In genomic region chr18:66159451-66159850, GRCh38 we compare ENCODE assay signal across 11 cellular contexts.
"Had no signal": no experiment of that assay in that cellular context is flagged by ENCODE, and none has a peak within 500 bp of the region (broad histone marks: within the 10 kb centered on the region; RNA-seq: fewer than 3 reads in every experiment).

No MANE protein-coding gene starts in this region.

- H3K27ac ChIP-seq: GM23248 had no signal

- H3K9me3 ChIP-seq: HAP-1 had no signal

- H3K4me1 ChIP-seq: HAP-1 had no signal

- H3K4me3 ChIP-seq: GM23248, GM23338, HAP-1 had no signal

- ATAC-seq: GM23338, HCT116 had no signal

- FAIRE-seq: H1, H54 had no signal

- DNase-seq: GM23248, GOT3, H7, H9, HCEC 1CT, HFFc6 had no signal

- H3K36me3 ChIP-seq: HAP-1 had no signal
